In the genomic region with DNA sequence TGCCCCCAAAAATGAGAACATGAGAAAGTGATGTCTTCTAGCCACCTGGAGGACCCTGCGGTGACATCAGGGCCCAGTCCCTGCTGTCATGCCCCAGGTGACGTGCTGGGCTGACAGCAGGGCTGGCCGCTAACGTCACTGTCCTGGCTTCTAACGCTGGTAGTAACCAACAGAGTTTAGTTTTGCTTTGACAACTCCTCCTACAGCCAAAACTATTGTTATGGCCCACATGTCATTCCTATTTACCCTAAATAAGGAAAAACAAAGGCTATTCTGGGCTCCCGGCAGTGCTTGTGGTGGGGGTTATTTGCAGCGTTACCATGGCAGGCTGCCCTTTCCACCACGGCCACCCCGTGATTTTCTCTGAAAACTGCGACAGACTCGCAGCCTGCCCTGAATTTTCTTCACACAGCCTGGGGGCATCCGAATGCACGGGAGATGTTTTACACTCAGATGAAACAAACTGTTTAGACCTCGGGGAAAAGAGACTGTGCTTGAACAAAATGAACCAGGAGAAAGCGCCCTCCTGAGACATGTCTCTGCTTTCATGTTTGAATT, we compare ENCODE assay signal across 8 cellular contexts.
DNase-seq lines count a peak whose midpoint lies in the region; FAIRE-seq and TF ChIP-seq lines count a peak whose summit lies in the region.

No MANE protein-coding gene starts in this region.

- H3K27ac Mint-ChIP-seq in HFFc6 = peak overlapping the region; percentile 27

- peak overlapping the region; percentile 29 for H3K4me3 ChIP-seq in neuron (ENCODE audit: low read length)
- H3K4me3 ChIP-seq in small intestine (ENCODE audit: low read depth in 1 of 2, low read length in 2 of 2) = no peak overlapping the region

- no peak for FAIRE-seq in small intestine (lab: Jason Lieb, UNC)

- H3K9ac ChIP-seq in ES-I3 (ENCODE audit: low read depth, low read length) = peak overlapping the region; percentile 13; the same call in 1 of the 2 replicates

- H3K4me3 Mint-ChIP-seq in HFFc6 = peak overlapping the region; percentile 74

- no peak for TF ChIP-seq CTCF in HFFc6 (IDR thresholded peaks at IDR 0.05)

- H3K9me3 ChIP-seq in ES-I3 (ENCODE audit: control insufficient read depth, insufficient read depth, low read length) (no peaks in the 10 kb centered on the region), neuron (ENCODE audit: low read length) (no peaks in the 10 kb centered on the region), small intestine (ENCODE audit: control insufficient read depth, low read depth) (no peaks in the 10 kb centered on the region)

- H3K4me1 ChIP-seq in ES-I3 (ENCODE audit: insufficient read depth, low read length) = peaks cover 10% of the 10 kb centered on the region; the same call in 1 of the 2 replicates
- H3K4me1 ChIP-seq in neuron (ENCODE audit: insufficient read depth, low read length) = peaks cover 17% of the 10 kb centered on the region
- peaks cover 0 to 3% of the 10 kb centered on the region in 2 donors for H3K4me1 ChIP-seq in small intestine (ENCODE audit: control insufficient read depth in 2 of 2, insufficient read depth in 1 of 2, low read depth in 1 of 2, low read length in 1 of 2)

- H2AFZ ChIP-seq in neuron (ENCODE audit: low read depth, low read length) = peak overlapping the region; percentile 46

- H3K9me3 Mint-ChIP-seq in HFFc6 = no peaks in the 10 kb centered on the region

- peaks cover 29% of the 10 kb centered on the region for H3K27me3 ChIP-seq in neuron (ENCODE audit: insufficient read depth, low read length)
- H3K27me3 ChIP-seq in small intestine (ENCODE audit: control insufficient read depth in 2 of 2, insufficient read depth in 2 of 2, low read length in 2 of 2) = no peaks in the 10 kb centered on the region

- 28 to 82% (median 53%) methylated on average over 15 of the region's 15 CpGs for WGBS in small intestine, 3 donors

- peaks cover 17% of the 10 kb centered on the region for H3K4me1 Mint-ChIP-seq in HFFc6 (ENCODE audit: low read depth)

- peak; percentile 55 for DNase-seq in HFFc6
- peak; percentile 33 for DNase-seq in T follicular helper cell (ENCODE audit: low read depth)
- DNase-seq in fibroblast of gingiva (ENCODE audit: low read depth) = peak; percentile 52
- no peak for DNase-seq in HT-29 (ENCODE audit: low spot score)
- DNase-seq in NCI-H2029 treated with DMSO at 0.1 percent for 48 hours (lab: John Stamatoyannopoulos, UW) = no peak
- DNase-seq in small intestine = no peak

- peak overlapping the region in 1 of 2 donors; percentile 72 for H3K27ac ChIP-seq in small intestine (ENCODE audit: low read depth in 1 of 2, low read length in 1 of 2)

- H3K36me3 ChIP-seq in ES-I3 (ENCODE audit: insufficient read depth, low read length) = no peaks in the 10 kb centered on the region
- no peaks in the 10 kb centered on the region for H3K36me3 ChIP-seq in neuron (ENCODE audit: insufficient read depth, low read length)
- no peaks in the 10 kb centered on the region for H3K36me3 ChIP-seq in small intestine (ENCODE audit: control insufficient read depth in 2 of 2, insufficient read depth in 2 of 2, low read length in 2 of 2)

- no peaks in the 10 kb centered on the region for H3K36me3 Mint-ChIP-seq in HFFc6 (ENCODE audit: low read depth)

- peaks cover 25% of the 10 kb centered on the region for H3K27me3 Mint-ChIP-seq in HFFc6 (ENCODE audit: insufficient read depth)

Comparison
In these comparisons a context has a peak if more than half of its experiments do, and no peak if none do; other contexts are left out.
1. DNase-seq: peak in HFFc6 (single experiment), T follicular helper cell (single experiment) and fibroblast of gingiva (single experiment); none in HT-29 (single experiment), NCI-H2029 treated with DMSO at 0.1 percent for 48 hours (single experiment) and small intestine (single experiment).